Comparison of ENCODE assay signal across 1 cellular context in the genomic region with DNA sequence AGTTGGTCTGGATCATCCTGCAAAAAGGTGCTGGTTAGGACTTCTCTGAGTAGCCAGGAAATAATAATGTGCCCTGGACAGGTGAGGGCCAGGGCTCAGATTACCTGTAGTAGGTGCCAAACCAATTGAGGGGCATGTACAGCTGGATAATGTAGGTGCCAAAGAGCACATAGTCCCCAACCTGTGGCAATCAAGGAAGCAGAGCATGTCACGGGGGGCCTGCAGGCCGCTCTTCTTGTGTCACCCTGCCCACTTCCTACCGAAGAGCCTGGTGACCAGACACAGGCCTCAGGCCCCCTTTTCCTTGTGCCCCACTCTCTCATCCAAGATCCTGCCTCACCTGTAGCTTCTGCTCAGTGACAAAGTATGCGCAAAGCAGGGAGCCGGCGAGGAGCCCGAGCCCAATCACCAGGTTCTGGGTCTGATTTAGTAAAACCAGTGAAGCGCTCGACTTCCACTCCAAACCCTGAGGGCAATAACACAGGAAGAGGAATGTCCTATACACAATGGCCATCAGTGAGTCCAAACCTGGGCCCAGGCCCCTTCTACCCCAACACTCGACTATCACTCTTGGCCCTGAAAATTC.
TF ChIP-seq lines count a peak whose summit lies in the region.

No MANE protein-coding gene starts in this region.

TF ChIP-seq in IMR-90, 13 proteins besides CTCF, POLR2A, EP300 and RAD21:
- TF ChIP-seq MXI1 (IDR thresholded peaks at IDR 0.05; ENCODE audit: borderline replicate concordance, low read depth, low read length) = no peak
- no peak for TF ChIP-seq CHD1 (IDR thresholded peaks at IDR 0.05; ENCODE audit: low read depth, low read length)
TF ChIP-seq in IMR-90: peak in this region for 0.
